ENCODE assay signal across 12 cellular contexts in the genomic region with DNA sequence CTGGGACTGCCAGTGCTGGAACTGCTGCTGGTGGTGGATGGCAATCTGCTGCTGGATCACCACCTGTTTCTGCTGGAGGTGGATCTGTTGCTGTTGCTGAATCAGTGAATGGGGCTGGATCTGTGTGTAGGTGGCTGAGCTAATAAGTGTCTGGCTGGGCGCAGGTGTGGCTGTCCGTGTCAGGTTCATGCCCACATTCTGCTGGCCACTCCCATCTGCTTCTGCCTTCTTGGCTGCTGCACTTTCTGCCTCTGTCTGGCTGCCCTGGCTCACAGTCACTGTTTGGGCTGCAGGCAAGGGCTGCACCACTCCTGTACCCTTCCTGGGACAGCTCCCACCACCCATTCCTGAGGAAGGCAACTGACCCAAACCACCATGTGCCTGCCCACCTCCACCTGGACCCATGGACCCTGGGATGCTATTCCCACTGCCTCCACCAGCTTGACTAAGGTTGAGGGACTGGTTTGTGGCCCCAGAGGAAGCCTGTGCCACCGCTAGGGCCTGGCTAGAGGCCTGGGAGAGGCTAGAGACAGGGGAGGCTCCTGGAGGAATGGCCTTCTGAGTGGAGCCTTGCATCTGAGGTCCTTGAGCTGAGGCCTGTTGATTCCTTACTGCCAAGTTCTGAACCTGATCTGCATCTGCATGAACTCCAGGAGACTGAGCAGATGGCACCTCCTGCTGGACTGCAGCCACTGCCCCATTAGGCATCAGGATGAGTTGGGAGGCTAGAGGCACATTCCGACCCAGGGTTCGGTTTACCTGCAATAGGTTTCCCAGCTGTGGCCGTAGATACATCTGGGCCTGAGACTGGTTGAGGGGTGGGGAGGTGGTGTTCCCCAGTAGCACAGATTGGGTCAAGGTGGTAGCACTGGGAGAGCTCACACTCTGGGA. TPM values are rescaled to one million over a fixed set of nuclear protein-coding genes. Genes with fewer than 3 reads are reported as not detected.
DNase-seq lines count a peak whose midpoint lies in the region; ATAC-seq, FAIRE-seq and TF ChIP-seq lines count a peak whose summit lies in the region.
"Not testable (repeated sequence)": the region's sequence is repeated elsewhere in the genome, so short reads cannot be mapped to it uniquely, and the experiment has no call there.
"Had no signal": no experiment of that assay in that cellular context is flagged by ENCODE, and none has a peak within 500 bp of the region (broad histone marks: within the 10 kb centered on the region; RNA-seq: fewer than 3 reads in every experiment).

No MANE protein-coding gene starts in this region.

- not testable (repeated sequence) for H3K27me3 Mint-ChIP-seq in GM23338 (ENCODE audit: insufficient read depth, low read depth, poor library complexity)

- intact Hi-C loops in Panc1 (cut with micrococcal nuclease; ENCODE audit: unreplicated experiment); left colon (cut with DNase I, micrococcal nuclease); lower lobe of right lung (cut with DNase I); pancreas (cut with DNase I); thyroid gland (cut with DNase I): not testable (repeated sequence)

- not testable (repeated sequence) for H3K14ac ChIP-seq in H1 (ENCODE audit: insufficient read length)

- peak; percentile 5 to 33; a peak in 3 of 4 replicates for TF ChIP-seq RAD21 in H1 (IDR thresholded peaks at IDR 0.05 in 1 of 2, conservative IDR thresholded peaks at IDR 0.05 in 1 of 2; ENCODE audit: low read depth in 2 of 2, low read length in 2 of 2)

- H4K91ac ChIP-seq in H1 (replicated peaks; ENCODE audit: insufficient read length, low read length): not testable (repeated sequence)

- not testable (repeated sequence) for H3K9me3 Mint-ChIP-seq in GM23338

- H3K9me2 ChIP-seq in GM23338 (ENCODE audit: insufficient read depth): not testable (repeated sequence)

- not testable (repeated sequence) for H3K56ac ChIP-seq in H1 (replicated peaks; ENCODE audit: insufficient read length, low read depth, low read length)

- H2BK20ac ChIP-seq in H1 (ENCODE audit: low read length): not testable (repeated sequence)

- H2AK5ac ChIP-seq in H1 (ENCODE audit: low read depth, low read length): not testable (repeated sequence)

- H3K4ac ChIP-seq in H1 (replicated peaks; ENCODE audit: insufficient read length, low read depth, low read length): not testable (repeated sequence)

- H4K8ac ChIP-seq in H1 (ENCODE audit: extremely low read depth, insufficient read depth, low read length): not testable (repeated sequence)

- TF ChIP-seq POLR2A in H1 (IDR thresholded peaks at IDR 0.05; ENCODE audit: control extremely low read depth in 1 of 2, low read depth in 2 of 2, low read length in 2 of 2); thyroid gland (IDR thresholded peaks at IDR 0.05): not testable (repeated sequence)

- BruUV-seq in Panc1 (replicated peaks; lab: Mats Ljungman, UMichigan): not testable (repeated sequence)

- POLR2A ChIA-PET in Panc1 (lab: Charles Lee); H1 (lab: Charles Lee; ENCODE audit: partially characterized antibody): not testable (repeated sequence)

- not testable (repeated sequence) for H3K9me3 ChIP-seq in Panc1 (ENCODE audit: control insufficient read depth, insufficient read depth, low read depth, low read length); H1 (ENCODE audit: insufficient read depth in 2 of 2, low read depth in 1 of 2, low read length in 1 of 2); lower lobe of right lung; pancreas; thyroid gland

- H3K4me3 ChIP-seq in GM23338; Panc1 (ENCODE audit: low read depth in 2 of 2, low read length in 2 of 2); H1 (ENCODE audit: extremely low read depth in 1 of 4, insufficient read depth in 2 of 4, low read depth in 3 of 4, low read length in 4 of 4); lower lobe of right lung; pancreas; thyroid gland (replicated peaks in 1 of 3): not testable (repeated sequence)

- 94% methylated on average over 5 of the region's 6 CpGs; no CpG with 5 or more reads in 1 of the 2 experiments for WGBS in H1 (ENCODE audit: extremely low coverage in 1 of 2, insufficient coverage in 1 of 2, insufficient read length in 1 of 2, insufficient replicate concordance in 2 of 2, low coverage in 1 of 2, low lambda C conversion rate in 2 of 2, missing lambda C conversion rate in 1 of 2), 2 experiments
- WGBS in pancreas, 2 donors: 71 to 97% methylated on average over 3 to 5 of the region's 6 CpGs
- WGBS in thyroid gland, 2 donors: 80 to 91% methylated on average over 4 to 5 of the region's 6 CpGs

- not testable (repeated sequence) for H3K27ac Mint-ChIP-seq in GM23338

- H3F3A ChIP-seq in GM23338 (replicated peaks; ENCODE audit: low read depth): not testable (repeated sequence)

- not testable (repeated sequence) for H3K36me3 ChIP-seq in GM23338 (ENCODE audit: insufficient read depth); Panc1 (ENCODE audit: control insufficient read depth, insufficient read depth, low read length); H1 (ENCODE audit: control insufficient read depth in 2 of 4, insufficient read depth in 4 of 4, low read length in 3 of 4); lower lobe of right lung; pancreas; thyroid gland

- not testable (repeated sequence) for H3K4me3 Mint-ChIP-seq in GM23338

- H3K4me1 ChIP-seq in GM23338 (ENCODE audit: insufficient read depth); Panc1 (ENCODE audit: control insufficient read depth, insufficient read depth, low read length); H1 (replicated peaks in 1 of 4; ENCODE audit: control insufficient read depth in 3 of 4, insufficient read depth in 4 of 4, low read length in 3 of 4); lower lobe of right lung; pancreas; thyroid gland: not testable (repeated sequence)

- H3K4me1 Mint-ChIP-seq in GM23338: not testable (repeated sequence)

- H3K27ac ChIP-seq in 22Rv1; GM23338 (ENCODE audit: low read depth); Panc1 (ENCODE audit: low read length); H1 (ENCODE audit: low read depth, low read length); lower lobe of right lung; pancreas; thyroid gland: not testable (repeated sequence)

- not testable (repeated sequence) for H3K4me2 ChIP-seq in GM23338; H1 (ENCODE audit: insufficient read depth in 1 of 2, low read depth in 2 of 2, low read length in 2 of 2)

- H4K5ac ChIP-seq in H1 (ENCODE audit: insufficient read length, low read depth, low read length): not testable (repeated sequence)

- H3K23ac ChIP-seq in H1 (ENCODE audit: insufficient read length): not testable (repeated sequence)

- not testable (repeated sequence) for H3K18ac ChIP-seq in H1 (ENCODE audit: extremely low read depth, low read length)

- DNase-seq in GM23338 (ENCODE audit: low spot score); Panc1 (ENCODE audit: low read depth, low spot score); H1 (ENCODE audit: low read depth in 1 of 2, low spot score in 2 of 2); left colon; lower lobe of right lung: not testable (repeated sequence)
- peak in 1 of 6 donors; percentile 11 for DNase-seq in pancreas
- DNase-seq in thyroid gland: peak; percentile 4 to 18

- H2BK5ac ChIP-seq in H1 (ENCODE audit: low read depth, low read length): not testable (repeated sequence)

- H3K79me1 ChIP-seq in H1 (ENCODE audit: low read depth, low read length): not testable (repeated sequence)

- H3K23me2 ChIP-seq in H1 (ENCODE audit: low read depth, low read length): not testable (repeated sequence)

- not testable (repeated sequence) for H3K27me3 ChIP-seq in GM23338 (ENCODE audit: insufficient read depth); Panc1 (ENCODE audit: control insufficient read depth, insufficient read depth, low read length); H1 (replicated peaks in 1 of 4; ENCODE audit: control insufficient read depth in 3 of 4, extremely low read depth in 1 of 4, insufficient read depth in 3 of 4, low read length in 3 of 4); lower lobe of right lung (ENCODE audit: low read depth); pancreas; thyroid gland

- not testable (repeated sequence) for H2BK15ac ChIP-seq in H1 (ENCODE audit: low read length)

- ATAC-seq in GM23338 (peak; percentile 19), Panc1 (peak; percentile 52; the same call in 1 of the 2 replicates), left colon (peak; percentile 88), lower lobe of right lung (peak; percentile 42 to 48), pancreas (peak; percentile 69 to 90 (median 77))

- CTCF ChIA-PET in Panc1 (lab: Charles Lee); H1 (lab: Charles Lee; ENCODE audit: partially characterized antibody): not testable (repeated sequence)

- H2AFZ ChIP-seq in GM23338: peak overlapping the region; percentile 96; the same call in 1 of the 2 replicates
- not testable (repeated sequence) for H2AFZ ChIP-seq in H1 (ENCODE audit: low read length)

- peak; percentile 12; the same call in 1 of the 2 replicates for TF ChIP-seq CTCF in 22Rv1 (IDR thresholded peaks at IDR 0.05)
- TF ChIP-seq CTCF in GM23338 (conservative IDR thresholded peaks at IDR 0.05; ENCODE audit: low read depth in 2 of 2): peak in 1 of 2 experiments; percentile 45; a peak in 2 of 4 replicates
- TF ChIP-seq CTCF in Panc1 (IDR thresholded peaks at IDR 0.05): 0 out of 2 replicates have a peak, but pooled peaks have one; percentile 5
- not testable (repeated sequence) for TF ChIP-seq CTCF in H1 (IDR thresholded peaks at IDR 0.05; ENCODE audit: control extremely low read depth in 1 of 3, insufficient read depth in 1 of 3, low read depth in 1 of 3, low read length in 3 of 3); lower lobe of right lung (IDR thresholded peaks at IDR 0.05); pancreas (IDR thresholded peaks at IDR 0.05); thyroid gland (IDR thresholded peaks at IDR 0.05)

- not testable (repeated sequence) for H2BK120ac ChIP-seq in H1 (replicated peaks; ENCODE audit: low read depth, low read length)

- not testable (repeated sequence) for H4K20me1 ChIP-seq in GM23338 (replicated peaks; ENCODE audit: insufficient read depth); H1 (replicated peaks in 1 of 2; ENCODE audit: control insufficient read depth in 1 of 2, insufficient read depth in 2 of 2, low read length in 2 of 2)

- H2BK12ac ChIP-seq in H1 (ENCODE audit: low read depth, low read length): not testable (repeated sequence)

- H3K9ac ChIP-seq in H1 (replicated peaks in 1 of 4; ENCODE audit: extremely low read depth in 1 of 4, low read depth in 3 of 4, low read length in 3 of 4): not testable (repeated sequence)

- not testable (repeated sequence) for H3K36me3 Mint-ChIP-seq in GM23338 (ENCODE audit: low read depth)

- not testable (repeated sequence) for FAIRE-seq in H1 (lab: Jason Lieb, UNC); pancreas (lab: Jason Lieb, UNC)

- not testable (repeated sequence) for TF ChIP-seq EP300 in H1 (IDR thresholded peaks at IDR 0.05; ENCODE audit: borderline replicate concordance in 1 of 2, low read depth in 2 of 2, low read length in 2 of 2)

- not testable (repeated sequence) for H3K79me2 ChIP-seq in GM23338 (replicated peaks; ENCODE audit: insufficient read depth); H1 (ENCODE audit: control insufficient read depth in 1 of 2, insufficient read depth in 2 of 2, low read length in 2 of 2)

- in situ Hi-C loops in Panc1 (cut with HindIII; ENCODE audit: low pct_unique_long_range_greater_than_20kb, low sequenced_read_pairs): not testable (repeated sequence)

RNA-seq across cellular contexts. Expression of gene OR6C76, which starts 12.3 kb away (rescaled TPM):
- not detected in 2 replicates for total RNA-seq in GM23338 (2014; rRNA removed; shearing (Covaris generic))
- not detected in 2 replicates for polyA plus RNA-seq in GM23338 (2016; fragmentation: Nextera tagmentation; extraction: Ambion mirVana)
- not detected for total RNA-seq in Panc1 (2021; ENCODE audit: unreplicated experiment)
- polyA plus RNA-seq in Panc1 (2012; ENCODE audit: insufficient read length): not detected
- total RNA-seq in H1 (2021; fragmentation: NEBNext Ultra II Directional; extraction: Animal tissue kit (Norgen Biotek cat#: 25700)): not detected in 2 replicates
- polyA plus RNA-seq in H1 (2011; rRNA removed): not detected in 2 replicates
- polyA plus RNA-seq in H1 (2011; cell fraction: cytosol; rRNA removed): not detected
- not detected for polyA plus RNA-seq in H1 (2011; cell fraction: nucleus; rRNA removed)
- not detected in 4 replicates for polyA plus RNA-seq in H1 (2012, experiment 1 of 2)
- not detected for polyA plus RNA-seq in H1 (2012, experiment 2 of 2)
- not detected for polyA plus RNA-seq in H1 (2013, experiment 1 of 2)
- polyA plus RNA-seq in H1 (2013, experiment 2 of 2): not detected
- not detected in 2 replicates for polyA minus RNA-seq in H1 (2011; rRNA and poly(A)+ RNA removed)
- not detected for polyA minus RNA-seq in H1 (2011; cell fraction: cytosol; rRNA and poly(A)+ RNA removed)
- polyA minus RNA-seq in H1 (2011; cell fraction: nucleus; rRNA and poly(A)+ RNA removed): not detected
- total RNA-seq in left colon: not detected
- not detected for total RNA-seq in lower lobe of right lung
- total RNA-seq in pancreas: not detected
- polyA plus RNA-seq in pancreas: not detected
- total RNA-seq in thyroid gland: not detected
- total RNA-seq: CD4-positive, CD25-positive, alpha-beta regulatory T cell; GM23248; HFFc6; HT1080 had no signal
- polyA plus RNA-seq: CD4-positive, CD25-positive, alpha-beta regulatory T cell; GM23248 had no signal

RNA-seq across cellular contexts. Expression of gene OR6C65, which starts 13.4 kb away (rescaled TPM):
- not detected in 2 replicates for total RNA-seq in GM23338 (2014; rRNA removed; shearing (Covaris generic))
- not detected in 2 replicates for polyA plus RNA-seq in GM23338 (2016; fragmentation: Nextera tagmentation; extraction: Ambion mirVana)
- total RNA-seq in Panc1 (2021; ENCODE audit: unreplicated experiment): not detected
- polyA plus RNA-seq in Panc1 (2012; ENCODE audit: insufficient read length): not detected
- not detected in 2 replicates for total RNA-seq in H1 (2021; fragmentation: NEBNext Ultra II Directional; extraction: Animal tissue kit (Norgen Biotek cat#: 25700))
- polyA plus RNA-seq in H1 (2011; rRNA removed): not detected in 2 replicates
- not detected for polyA plus RNA-seq in H1 (2011; cell fraction: cytosol; rRNA removed)
- polyA plus RNA-seq in H1 (2011; cell fraction: nucleus; rRNA removed): not detected
- not detected in 4 replicates for polyA plus RNA-seq in H1 (2012, experiment 1 of 2)
- polyA plus RNA-seq in H1 (2012, experiment 2 of 2): not detected
- not detected for polyA plus RNA-seq in H1 (2013, experiment 1 of 2)
- not detected for polyA plus RNA-seq in H1 (2013, experiment 2 of 2)
- polyA minus RNA-seq in H1 (2011; rRNA and poly(A)+ RNA removed): not detected in 2 replicates
- not detected for polyA minus RNA-seq in H1 (2011; cell fraction: cytosol; rRNA and poly(A)+ RNA removed)
- not detected for polyA minus RNA-seq in H1 (2011; cell fraction: nucleus; rRNA and poly(A)+ RNA removed)
- total RNA-seq in left colon: not detected
- not detected for total RNA-seq in lower lobe of right lung
- not detected for total RNA-seq in pancreas
- not detected for polyA plus RNA-seq in pancreas
- not detected for total RNA-seq in thyroid gland
- total RNA-seq: CD4-positive, CD25-positive, alpha-beta regulatory T cell; GM23248; HFFc6; HT1080 had no signal
- polyA plus RNA-seq: CD4-positive, CD25-positive, alpha-beta regulatory T cell; GM23248 had no signal

RNA-seq across cellular contexts. Expression of gene OR6C2, which starts 30.1 kb away (rescaled TPM):
- not detected in 2 replicates for total RNA-seq in GM23338 (2014; rRNA removed; shearing (Covaris generic))
- not detected in 2 replicates for polyA plus RNA-seq in GM23338 (2016; fragmentation: Nextera tagmentation; extraction: Ambion mirVana)
- total RNA-seq in Panc1 (2021; ENCODE audit: unreplicated experiment): not detected
- polyA plus RNA-seq in Panc1 (2012; ENCODE audit: insufficient read length): not detected
- total RNA-seq in H1 (2021; fragmentation: NEBNext Ultra II Directional; extraction: Animal tissue kit (Norgen Biotek cat#: 25700)): not detected in 2 replicates
- polyA plus RNA-seq in H1 (2011; rRNA removed): not detected in 2 replicates
- not detected for polyA plus RNA-seq in H1 (2011; cell fraction: cytosol; rRNA removed)
- not detected for polyA plus RNA-seq in H1 (2011; cell fraction: nucleus; rRNA removed)
- not detected in 4 replicates for polyA plus RNA-seq in H1 (2012, experiment 1 of 2)
- polyA plus RNA-seq in H1 (2012, experiment 2 of 2): not detected
- polyA plus RNA-seq in H1 (2013, experiment 1 of 2): not detected
- not detected for polyA plus RNA-seq in H1 (2013, experiment 2 of 2)
- polyA minus RNA-seq in H1 (2011; rRNA and poly(A)+ RNA removed): not detected in 2 replicates
- not detected for polyA minus RNA-seq in H1 (2011; cell fraction: cytosol; rRNA and poly(A)+ RNA removed)
- not detected for polyA minus RNA-seq in H1 (2011; cell fraction: nucleus; rRNA and poly(A)+ RNA removed)
- not detected for total RNA-seq in left colon
- not detected for total RNA-seq in lower lobe of right lung
- total RNA-seq in pancreas: not detected
- not detected for polyA plus RNA-seq in pancreas
- not detected for total RNA-seq in thyroid gland
- total RNA-seq: CD4-positive, CD25-positive, alpha-beta regulatory T cell; GM23248; HFFc6; HT1080 had no signal
- polyA plus RNA-seq: CD4-positive, CD25-positive, alpha-beta regulatory T cell; GM23248 had no signal

RNA-seq across cellular contexts. Expression of gene OR6C75, which starts 51.0 kb away (rescaled TPM):
- total RNA-seq in GM23338 (2014; rRNA removed; shearing (Covaris generic)): not detected in 2 replicates
- polyA plus RNA-seq in GM23338 (2016; fragmentation: Nextera tagmentation; extraction: Ambion mirVana) (not detected in 2 replicates), H1 (2011; rRNA removed) (not detected in 2 replicates), pancreas (not detected)
- total RNA-seq in Panc1 (2021; ENCODE audit: unreplicated experiment) (not detected), left colon (not detected), lower lobe of right lung (not detected), pancreas (not detected), thyroid gland (not detected)
- polyA plus RNA-seq in Panc1 (2012; ENCODE audit: insufficient read length): not detected
- total RNA-seq in H1 (2021; fragmentation: NEBNext Ultra II Directional; extraction: Animal tissue kit (Norgen Biotek cat#: 25700)): not detected in 2 replicates
- not detected for polyA plus RNA-seq in H1 (2011; cell fraction: cytosol; rRNA removed)
- not detected for polyA plus RNA-seq in H1 (2011; cell fraction: nucleus; rRNA removed)
- polyA plus RNA-seq in H1 (2012, experiment 1 of 2): not detected in 4 replicates
- not detected for polyA plus RNA-seq in H1 (2012, experiment 2 of 2)
- polyA plus RNA-seq in H1 (2013, experiment 1 of 2): not detected
- not detected for polyA plus RNA-seq in H1 (2013, experiment 2 of 2)
- polyA minus RNA-seq in H1 (2011; rRNA and poly(A)+ RNA removed): not detected in 2 replicates
- polyA minus RNA-seq in H1 (2011; cell fraction: cytosol; rRNA and poly(A)+ RNA removed): not detected
- polyA minus RNA-seq in H1 (2011; cell fraction: nucleus; rRNA and poly(A)+ RNA removed): not detected
- total RNA-seq: CD4-positive, CD25-positive, alpha-beta regulatory T cell; GM23248; HFFc6; HT1080 had no signal
- polyA plus RNA-seq: CD4-positive, CD25-positive, alpha-beta regulatory T cell; GM23248 had no signal

RNA-seq across cellular contexts. Expression of gene OR6C70, which starts 56.2 kb away (rescaled TPM):
- not detected in 2 replicates for total RNA-seq in GM23338 (2014; rRNA removed; shearing (Covaris generic))
- not detected in 2 replicates for polyA plus RNA-seq in GM23338 (2016; fragmentation: Nextera tagmentation; extraction: Ambion mirVana)
- total RNA-seq in Panc1 (2021; ENCODE audit: unreplicated experiment): not detected
- not detected for polyA plus RNA-seq in Panc1 (2012; ENCODE audit: insufficient read length)
- not detected in 2 replicates for total RNA-seq in H1 (2021; fragmentation: NEBNext Ultra II Directional; extraction: Animal tissue kit (Norgen Biotek cat#: 25700))
- polyA plus RNA-seq in H1 (2011; rRNA removed): not detected in 2 replicates
- polyA plus RNA-seq in H1 (2011; cell fraction: cytosol; rRNA removed): not detected
- polyA plus RNA-seq in H1 (2011; cell fraction: nucleus; rRNA removed): not detected
- polyA plus RNA-seq in H1 (2012, experiment 1 of 2): not detected in 4 replicates
- polyA plus RNA-seq in H1 (2012, experiment 2 of 2): not detected
- polyA plus RNA-seq in H1 (2013, experiment 1 of 2): not detected
- polyA plus RNA-seq in H1 (2013, experiment 2 of 2): not detected
- polyA minus RNA-seq in H1 (2011; rRNA and poly(A)+ RNA removed): not detected in 2 replicates
- polyA minus RNA-seq in H1 (2011; cell fraction: cytosol; rRNA and poly(A)+ RNA removed): not detected
- not detected for polyA minus RNA-seq in H1 (2011; cell fraction: nucleus; rRNA and poly(A)+ RNA removed)
- total RNA-seq in left colon: not detected
- not detected for total RNA-seq in lower lobe of right lung
- not detected for total RNA-seq in pancreas
- polyA plus RNA-seq in pancreas: not detected
- not detected for total RNA-seq in thyroid gland
- total RNA-seq: CD4-positive, CD25-positive, alpha-beta regulatory T cell; GM23248; HFFc6; HT1080 had no signal
- polyA plus RNA-seq: CD4-positive, CD25-positive, alpha-beta regulatory T cell; GM23248 had no signal

Comparison
In these comparisons a context has a peak if more than half of its experiments do, and no peak if none do; other contexts are left out.
1. ATAC-seq: peak in every context shown above with its lines; median percentile 88 in left colon; 77 in pancreas; 52 in Panc1; 45 in lower lobe of right lung; 19 in GM23338.